In genomic region chr19:42693760-42694350, GRCh38 we compare ENCODE assay signal across 9 cellular contexts. TPM values are rescaled to one million over a fixed set of nuclear protein-coding genes. Genes with fewer than 3 reads are reported as not detected.
A peak's percentile ranks its signal among the peaks of the same experiment; 100 is the strongest.
DNase-seq lines count a peak whose midpoint lies in the region; ATAC-seq lines count a peak whose summit lies in the region.
"Had no signal": no experiment of that assay in that cellular context is flagged by ENCODE, and none has a peak within 500 bp of the region (broad histone marks: within the 10 kb centered on the region; RNA-seq: fewer than 3 reads in every experiment).

No MANE protein-coding gene starts in this region.

- no peak overlapping the region for H3K4me3 Mint-ChIP-seq in activated CD8-positive, alpha-beta memory T cell treated with anti-CD3 and anti-CD28 coated beads, Interleukin-2, amount 10 ng/mL, durations not matched to agents 7 days and 5 days

- no peaks in the 10 kb centered on the region for H3K36me3 Mint-ChIP-seq in activated CD8-positive, alpha-beta memory T cell treated with anti-CD3 and anti-CD28 coated beads, Interleukin-2, amount 10 ng/mL, durations not matched to agents 7 days and 5 days

- CTCF ChIA-PET in activated CD8-positive, alpha-beta memory T cell treated with anti-CD3 and anti-CD28 coated beads, Interleukin-2, amount 10 ng/mL, durations not matched to agents 7 days and 5 days (lab: Charles Lee), result interaction anchor here (0.6 to 2.0 kb wide), 3 partner anchors 10 to 53 kb away, joined by 3 to 7 read pairs (median 3); no protein-coding TSS in a partner anchor

- DNase-seq in Daoy (ENCODE audit: low read depth) (peak; percentile 43), HT1080 (ENCODE audit: low read depth) (peak; percentile 41), T1000 (lab: John Stamatoyannopoulos, UW) (peak; percentile 9), iris pigment epithelial cell (ENCODE audit: low read depth) (peak; percentile 58), ureter (ENCODE audit: low spot score) (no peak), NCI-H187 (lab: John Stamatoyannopoulos, UW) (no peak), NOMO-1 (lab: John Stamatoyannopoulos, UW; ENCODE audit: unreplicated experiment in 2 of 2) (no peak)
- no peak for DNase-seq in activated CD8-positive, alpha-beta memory T cell treated with anti-CD3 and anti-CD28 coated beads, Interleukin-2, amount 10 ng/mL, durations not matched to agents 7 days and 5 days

- H3K27ac Mint-ChIP-seq in activated CD8-positive, alpha-beta memory T cell treated with anti-CD3 and anti-CD28 coated beads, Interleukin-2, amount 10 ng/mL, durations not matched to agents 7 days and 5 days, result no peak overlapping the region

- peaks cover 25% of the 10 kb centered on the region for H3K27me3 Mint-ChIP-seq in activated CD8-positive, alpha-beta memory T cell treated with anti-CD3 and anti-CD28 coated beads, Interleukin-2, amount 10 ng/mL, durations not matched to agents 7 days and 5 days

- no peaks in the 10 kb centered on the region for H3K4me1 Mint-ChIP-seq in activated CD8-positive, alpha-beta memory T cell treated with anti-CD3 and anti-CD28 coated beads, Interleukin-2, amount 10 ng/mL, durations not matched to agents 7 days and 5 days

- no peaks in the 10 kb centered on the region for H3K9me3 Mint-ChIP-seq in activated CD8-positive, alpha-beta memory T cell treated with anti-CD3 and anti-CD28 coated beads, Interleukin-2, amount 10 ng/mL, durations not matched to agents 7 days and 5 days (ENCODE audit: low read depth)

- ATAC-seq in activated CD8-positive, alpha-beta memory T cell treated with anti-CD3 and anti-CD28 coated beads, Interleukin-2, amount 10 ng/mL, durations not matched to agents 7 days and 5 days, result no peak

RNA-seq across cellular contexts. Expression of gene PSG3, which starts 46.4 kb away (rescaled TPM):
- total RNA-seq in Daoy (2014; rRNA removed; shearing (Covaris generic)), result not detected in 2 replicates
- total RNA-seq in HT1080 (2014; rRNA removed; shearing (Covaris generic)), result not detected in 2 replicates
- not detected in 2 replicates for polyA plus RNA-seq in HT1080 (2015; cell fraction: cytosol; rRNA removed)
- polyA plus RNA-seq in HT1080 (2015; cell fraction: nucleus; rRNA removed), result 0.12 TPM in 1 of 2 replicates, not detected in the other
- total RNA-seq in ureter, result not detected
- not detected for total RNA-seq in activated CD8-positive, alpha-beta memory T cell treated with anti-CD3 and anti-CD28 coated beads, Interleukin-2, amount 10 ng/mL, durations not matched to agents 7 days and 5 days
- total RNA-seq: T-helper 2 cell treated with Interferon-gamma antibody and Interleukin-4, amounts not matched to agents 100 ng/mL and 5 ng/mL, for 36 hours had no signal

Comparison
In these comparisons a context has a peak if more than half of its experiments do, and no peak if none do; other contexts are left out.
1. DNase-seq: peak in Daoy (single experiment), HT1080 (single experiment), T1000 (single experiment) and iris pigment epithelial cell (single experiment); none in ureter (single experiment), NCI-H187 (0 of 2), activated CD8-positive, alpha-beta memory T cell treated with anti-CD3 and anti-CD28 coated beads, Interleukin-2, amount 10 ng/mL, durations not matched to agents 7 days and 5 days (single experiment) and NOMO-1 (0 of 2).